ENCODE assay signal across 1 cellular context in the genomic region with DNA sequence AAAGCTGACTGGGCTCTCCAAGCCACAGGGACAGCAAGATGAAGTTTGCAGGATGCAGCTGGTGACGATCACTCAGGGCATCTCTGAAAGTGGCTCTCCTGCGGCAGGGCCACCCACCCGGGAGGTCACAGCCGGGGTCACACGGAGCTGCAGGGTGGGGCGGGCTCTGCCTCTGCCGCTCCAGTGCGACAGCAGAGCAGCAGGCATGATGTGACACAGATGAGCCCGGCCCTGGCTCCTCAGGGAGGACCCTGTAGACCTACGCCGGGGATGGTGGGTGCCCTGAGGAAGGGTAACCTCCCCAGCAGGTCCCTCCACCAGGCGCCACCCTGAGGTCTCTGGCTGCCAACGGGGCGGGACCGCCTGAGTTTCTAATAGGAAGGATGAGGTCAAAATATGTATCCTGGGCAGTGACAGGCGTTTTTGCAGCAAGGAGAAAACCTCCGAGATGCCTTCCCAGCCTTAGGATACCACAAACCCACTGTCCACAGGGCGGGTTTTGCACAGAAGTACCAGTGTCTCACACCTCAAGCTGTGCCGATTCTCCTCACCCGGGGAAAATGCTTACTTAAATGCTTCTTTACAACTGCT.
TF ChIP-seq lines count a peak whose summit lies in the region.

No MANE protein-coding gene starts in this region.

TF ChIP-seq in HEK293T, 16 proteins besides CTCF, POLR2A, EP300 and RAD21 (continued from another document):
- TF ChIP-seq LEF1 (IDR thresholded peaks at IDR 0.05; ENCODE audit: borderline replicate concordance) (no peak), L3MBTL2 (conservative IDR thresholded peaks at IDR 0.05) (no peak), CTBP1 (IDR thresholded peaks at IDR 0.05; ENCODE audit: borderline replicate concordance) (no peak), ARNT (IDR thresholded peaks at IDR 0.05) (no peak), ZNF384 (IDR thresholded peaks at IDR 0.05) (no peak), FOXM1 (IDR thresholded peaks at IDR 0.05; ENCODE audit: borderline replicate concordance) (no peak), SUZ12 (IDR thresholded peaks at IDR 0.05) (no peak), ELF4 (IDR thresholded peaks at IDR 0.05) (no peak), SP1 (IDR thresholded peaks at IDR 0.05) (no peak)
TF ChIP-seq in HEK293T: peak in this region for 0.
